ENCODE assay signal across 15 cellular contexts in the genomic region with DNA sequence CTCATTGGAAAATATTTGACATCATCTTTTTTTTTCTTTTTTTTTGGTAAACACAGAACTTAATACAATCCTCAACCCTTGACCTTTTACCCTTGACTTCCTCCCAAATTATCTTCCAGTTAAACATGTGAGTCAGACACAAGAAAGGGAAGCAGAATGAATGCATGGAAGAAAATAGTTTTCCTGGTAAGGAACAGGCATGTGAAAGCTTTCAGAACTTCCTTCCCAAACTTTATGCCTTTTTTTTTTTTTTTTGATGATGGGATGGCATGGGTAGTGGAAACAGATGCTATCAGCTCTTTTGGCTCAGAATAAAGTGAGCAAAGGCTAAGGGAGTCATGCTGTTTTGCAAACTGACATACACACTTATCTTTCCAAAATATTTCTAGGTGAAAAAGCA.
"Had no signal": no experiment of that assay in that cellular context is flagged by ENCODE, and none has a peak within 500 bp of the region (broad histone marks: within the 10 kb centered on the region; RNA-seq: fewer than 3 reads in every experiment).

No MANE protein-coding gene starts in this region.

- H3K4me3 Mint-ChIP-seq: activated naive CD4-positive, alpha-beta T cell treated with anti-CD3 and anti-CD28 coated beads, Interleukin-2, amount 10 ng/mL, durations not matched to agents 7 days and 5 days; activated T-helper 17 cell treated with anti-CD3 and anti-CD28 coated beads, Interleukin-2, amount 50 U/mL, for 72 hours; naive B cell; T-cell; type B pancreatic cell had no signal

- ATAC-seq: activated T-helper 17 cell treated with anti-CD3 and anti-CD28 coated beads, Interleukin-2, amount 50 U/mL, for 72 hours; T-cell had no signal

- H3K27me3 ChIP-seq: colonic mucosa, SJCRH30, suprapubic skin had no signal

- H3K27me3 Mint-ChIP-seq: activated naive CD4-positive, alpha-beta T cell treated with anti-CD3 and anti-CD28 coated beads, Interleukin-2, amount 10 ng/mL, durations not matched to agents 7 days and 5 days; naive B cell; T-cell; type B pancreatic cell had no signal

- DNase-seq: activated CD4-positive, alpha-beta T cell treated with anti-CD3 and anti-CD28 coated beads for 4 hours; activated naive CD4-positive, alpha-beta T cell treated with anti-CD3 and anti-CD28 coated beads, Interleukin-2, amount 10 ng/mL, durations not matched to agents 7 days and 5 days; colonic mucosa; effector CD4-positive, alpha-beta T cell; glutamatergic neuron; naive B cell; right cardiac atrium; SJCRH30; stimulated activated CD4-positive, alpha-beta T cell treated with anti-CD3 and anti-CD28 coated beads, Interleukin-2, amount 100 ng/mL, for 24 hours; stimulated activated naive CD4-positive, alpha-beta T cell; T-cell had no signal

- H3K27ac Mint-ChIP-seq: activated naive CD4-positive, alpha-beta T cell treated with anti-CD3 and anti-CD28 coated beads, Interleukin-2, amount 10 ng/mL, durations not matched to agents 7 days and 5 days; activated T-helper 17 cell treated with anti-CD3 and anti-CD28 coated beads, Interleukin-2, amount 50 U/mL, for 72 hours; naive B cell; T-cell; type B pancreatic cell had no signal

- H3K4me1 ChIP-seq: colonic mucosa, SJCRH30 had no signal

- H3K4me3 ChIP-seq: colonic mucosa, SJCRH30, suprapubic skin had no signal

- H3K9me3 ChIP-seq: colonic mucosa, SJCRH30, suprapubic skin had no signal

- H3K9me3 Mint-ChIP-seq: activated naive CD4-positive, alpha-beta T cell treated with anti-CD3 and anti-CD28 coated beads, Interleukin-2, amount 10 ng/mL, durations not matched to agents 7 days and 5 days had no signal

- H3K36me3 ChIP-seq: colonic mucosa, SJCRH30, suprapubic skin had no signal

- H3K27ac ChIP-seq: colonic mucosa, epithelial cell of prostate, SJCRH30, suprapubic skin had no signal

- H3K4me1 Mint-ChIP-seq: activated naive CD4-positive, alpha-beta T cell treated with anti-CD3 and anti-CD28 coated beads, Interleukin-2, amount 10 ng/mL, durations not matched to agents 7 days and 5 days; activated T-helper 17 cell treated with anti-CD3 and anti-CD28 coated beads, Interleukin-2, amount 50 U/mL, for 72 hours; naive B cell; T-cell had no signal

- H3K36me3 Mint-ChIP-seq: activated naive CD4-positive, alpha-beta T cell treated with anti-CD3 and anti-CD28 coated beads, Interleukin-2, amount 10 ng/mL, durations not matched to agents 7 days and 5 days; naive B cell; T-cell had no signal
